Comparison of ENCODE assay signal across 13 cellular contexts in genomic region chr5:161311141-161311708, GRCh38.
DNase-seq lines count a peak whose midpoint lies in the region; ATAC-seq, FAIRE-seq and TF ChIP-seq lines count a peak whose summit lies in the region.
"Had no signal": no experiment of that assay in that cellular context is flagged by ENCODE, and none has a peak within 500 bp of the region (broad histone marks: within the 10 kb centered on the region; RNA-seq: fewer than 3 reads in every experiment).

No MANE protein-coding gene starts in this region.

- intact Hi-C loops in GM12878 (cut with micrococcal nuclease; ENCODE audit: unreplicated experiment), result loop anchor here (2.0 to 5.0 kb wide), 3 partner anchors 49 to 468 kb away; no protein-coding TSS in a partner anchor

- RAD21 ChIA-PET in GM12878 (lab: Charles Lee; ENCODE audit: unreplicated experiment), result interaction anchor here (0.7 kb wide), 1 partner anchor 37 kb away, joined by 3 read pairs; no protein-coding TSS in a partner anchor

- in situ Hi-C loops in GM12878 (cut with MboI), result no loop called here

- peak overlapping the region; percentile 69 for H3K27ac ChIP-seq in GM12878 (ENCODE audit: control insufficient read depth, insufficient read depth)
- H3K27ac ChIP-seq: brain microvascular endothelial cell had no signal

- H3K9ac ChIP-seq in GM12878 (ENCODE audit: control insufficient read depth, insufficient read depth, low read length), result peak overlapping the region; percentile 31; the same call in 1 of the 2 replicates

- peak; percentile 68 for FAIRE-seq in GM12878 (lab: Jason Lieb, UNC)

- POLR2A ChIA-PET in GM12878 (lab: Charles Lee), result no interaction called here

- CTCF ChIA-PET in GM12878 (lab: Yijun Ruan, JAX), result no interaction called here

- no peaks in the 10 kb centered on the region for H4K20me1 ChIP-seq in GM12878 (ENCODE audit: control insufficient read depth, insufficient read depth)

- DNase-seq in GM12878 (ENCODE audit: low read depth, low spot score), result peak; percentile 78
- DNase-seq in SIG-M5 treated with dmso at 0.1 percent for 504 hours (lab: John Stamatoyannopoulos, UW; ENCODE audit: unreplicated experiment), result no peak
- DNase-seq in Kasumi-1 (lab: John Stamatoyannopoulos, UW), result no peak
- no peak for DNase-seq in activated CD8-positive, alpha-beta memory T cell treated with anti-CD3 and anti-CD28 coated beads, Interleukin-2, amount 50 U/mL, for 4 hours
- DNase-seq in stimulated activated CD4-positive, alpha-beta T cell treated with anti-CD3 and anti-CD28 coated beads, Interleukin-15, amount 100 ng/mL, for 24 hours, result no peak
- DNase-seq: activated CD4-positive, alpha-beta T cell treated with anti-CD3 and anti-CD28 coated beads, Interleukin-2, amount 50 U/mL, for 1 hour; brain microvascular endothelial cell; mesenchymal stem cell; NCI-H1417; stimulated activated naive B cell treated with anti-CD40 and anti-IgM and Interleukin-4, amounts not matched to agents 10 μg/mL and 1 μg/mL and 100 μg/mL, for 72 hours had no signal

- peaks cover 12% of the 10 kb centered on the region; the same call in 2 of the 3 replicates for H3K9me3 ChIP-seq in GM12878 (replicated peaks; ENCODE audit: control insufficient read depth, insufficient read depth, low read length)

- no peak overlapping the region for H3K4me3 ChIP-seq in GM12878

- H3K4me2 ChIP-seq in GM12878 (ENCODE audit: control insufficient read depth, insufficient read depth), result peak overlapping the region; percentile 61

- H3K79me2 ChIP-seq in GM12878 (ENCODE audit: control insufficient read depth, insufficient read depth, low read length), result no peaks in the 10 kb centered on the region

- SMC1A ChIA-PET in GM12878 (lab: Charles Lee; ENCODE audit: uncharacterized antibody, unreplicated experiment), result interaction anchor here (1.8 kb wide), 1 partner anchor 9 kb away, joined by 5 read pairs; no protein-coding TSS in a partner anchor

- ATAC-seq in GM18907 (IDR thresholded peaks at IDR 0.05; ENCODE audit: unreplicated experiment) (peak; percentile 97), GM21576 (IDR thresholded peaks at IDR 0.05; ENCODE audit: unreplicated experiment) (peak; percentile 94), HG03064 (IDR thresholded peaks at IDR 0.05; ENCODE audit: low read depth, unreplicated experiment) (peak; percentile 87), GM12878 (peak; percentile 93)
- ATAC-seq: stimulated activated naive B cell treated with anti-CD40 and anti-IgM and Interleukin-4, amounts not matched to agents 10 μg/mL and 1 μg/mL and 100 μg/mL, for 72 hours had no signal

- TF ChIP-seq POLR2A in GM12878 (IDR thresholded peaks at IDR 0.05; ENCODE audit: low read depth, low read length), result no peak

- 0 out of 2 replicates have a peak overlapping the region, but pooled peaks have one; percentile 9 for H2AFZ ChIP-seq in GM12878 (ENCODE audit: control insufficient read depth, low read depth, low read length)

- no peak for TF ChIP-seq RAD21 in GM12878 (IDR thresholded peaks at IDR 0.05; ENCODE audit: insufficient read depth, low read depth, low read length)

- TF ChIP-seq EP300 in GM12878 (IDR thresholded peaks at IDR 0.05; ENCODE audit: borderline replicate concordance in 1 of 2, control insufficient read depth in 1 of 2, low read depth in 2 of 2, low read length in 2 of 2), result peak; percentile 13 to 66; a peak in 2 of 4 replicates

- H3K36me3 ChIP-seq in GM12878 (ENCODE audit: control insufficient read depth in 2 of 2, insufficient read depth in 2 of 2, low read length in 1 of 2), result no peaks in the 10 kb centered on the region
- H3K36me3 ChIP-seq: brain microvascular endothelial cell had no signal

- BruUV-seq in GM12878 (replicated peaks; lab: Mats Ljungman, UMichigan), result no TSS peak

- 4% methylated on average over 2 of the region's 2 CpGs for WGBS in GM12878 (ENCODE audit: insufficient coverage, insufficient replicate concordance, low lambda C conversion rate, missing lambda C conversion rate)

- no peaks in the 10 kb centered on the region for H3K27me3 ChIP-seq in GM12878 (replicated peaks in 1 of 2; ENCODE audit: control insufficient read depth in 2 of 2, insufficient read depth in 2 of 2, low read length in 1 of 2)
- H3K27me3 ChIP-seq: brain microvascular endothelial cell had no signal

- no peak for TF ChIP-seq CTCF in GM12878 (IDR thresholded peaks at IDR 0.05 in 2 of 3, conservative IDR thresholded peaks at IDR 0.05 in 1 of 3; ENCODE audit: control insufficient read depth in 2 of 3, extremely low read depth in 1 of 3, insufficient read depth in 1 of 3, low read depth in 3 of 3, low read length in 3 of 3)

- peaks cover 35% of the 10 kb centered on the region for H3K4me1 ChIP-seq in GM12878 (ENCODE audit: control insufficient read depth, insufficient read depth, low read length)

TF ChIP-seq in GM12878, 131 proteins besides CTCF, POLR2A, EP300 and RAD21 (continues in another document):
- peak; percentile 95 for TF ChIP-seq MEF2A (IDR thresholded peaks at IDR 0.05; ENCODE audit: insufficient read depth, low read depth, low read length)
- peak; percentile 44; the same call in 1 of the 2 replicates for TF ChIP-seq ZBED1 (IDR thresholded peaks at IDR 0.05; ENCODE audit: borderline replicate concordance)
- TF ChIP-seq BCL11A (IDR thresholded peaks at IDR 0.05; ENCODE audit: low read depth, low read length), result peak; percentile 77
- peak; percentile 86 for TF ChIP-seq TCF12 (IDR thresholded peaks at IDR 0.05; ENCODE audit: low read depth, low read length)
- no peak for TF ChIP-seq CHD2 (IDR thresholded peaks at IDR 0.05; ENCODE audit: borderline replicate concordance, low read depth, low read length)
- peak; percentile 25; the same call in 1 of the 2 replicates for TF ChIP-seq PML (IDR thresholded peaks at IDR 0.05; ENCODE audit: low read length)
- peak; percentile 48; the same call in 1 of the 2 replicates for TF ChIP-seq MTA2 (IDR thresholded peaks at IDR 0.05; ENCODE audit: low read depth)
- TF ChIP-seq TAF1 (IDR thresholded peaks at IDR 0.05; ENCODE audit: borderline replicate concordance, low read depth, low read length), result no peak
- TF ChIP-seq ESRRA (IDR thresholded peaks at IDR 0.05; ENCODE audit: low read length), result no peak
- TF ChIP-seq HDAC6 (IDR thresholded peaks at IDR 0.05; ENCODE audit: unreplicated experiment), result no peak
- no peak for TF ChIP-seq E2F8 (IDR thresholded peaks at IDR 0.05; ENCODE audit: low read depth, partially characterized antibody)
- TF ChIP-seq USF2 (IDR thresholded peaks at IDR 0.05; ENCODE audit: borderline replicate concordance, low read depth, low read length), result no peak
- no peak for TF ChIP-seq ZSCAN29 (IDR thresholded peaks at IDR 0.05)
- peak in 1 of 2 experiments; percentile 84; a peak in 1 of 4 replicates for TF ChIP-seq CEBPB (IDR thresholded peaks at IDR 0.05; ENCODE audit: borderline replicate concordance in 1 of 2, low read depth in 2 of 2, low read length in 2 of 2)
- no peak for TF ChIP-seq ZBTB11 (CRISPR knock-in tag; IDR thresholded peaks at IDR 0.05)
- peak; percentile 96 for TF ChIP-seq NFIC (IDR thresholded peaks at IDR 0.05; ENCODE audit: low read depth, low read length)
